In the genomic region with DNA sequence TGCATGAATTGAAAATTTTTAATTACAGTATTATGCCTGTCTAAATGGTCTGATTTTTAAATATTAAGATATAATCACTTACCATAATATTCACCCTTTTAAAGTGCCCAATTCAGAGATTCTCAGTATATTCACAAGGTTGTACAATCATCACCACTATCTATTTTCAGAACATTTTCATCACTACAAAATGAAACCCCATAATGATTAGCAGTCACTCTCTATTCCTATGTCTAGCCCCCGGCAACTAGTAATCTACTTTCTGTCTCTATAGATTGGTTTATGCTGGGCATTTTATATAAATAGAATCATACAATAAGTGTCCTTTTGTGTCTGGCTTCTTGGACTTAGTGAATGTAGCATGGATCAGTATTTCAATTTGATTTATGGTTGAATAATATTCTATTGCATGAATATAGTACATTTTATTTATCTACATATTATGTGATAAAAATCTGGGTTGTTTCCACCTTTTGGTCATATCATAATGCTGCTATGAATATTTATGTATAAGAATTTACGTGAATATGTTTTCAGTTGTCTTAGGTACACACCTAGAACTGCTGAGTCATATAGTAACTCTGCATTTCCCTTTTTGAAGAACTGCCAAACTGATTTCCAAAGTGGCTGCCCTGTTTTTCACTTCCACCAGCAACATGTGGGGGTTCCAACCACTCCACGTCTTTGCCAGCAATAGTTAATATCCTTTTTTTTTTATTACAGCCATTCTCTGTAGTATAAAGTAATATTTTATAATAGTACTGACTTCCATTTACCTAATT, we compare ENCODE assay signal across 16 cellular contexts.
DNase-seq lines count a peak whose midpoint lies in the region; ATAC-seq and TF ChIP-seq lines count a peak whose summit lies in the region.
"Had no signal": no experiment of that assay in that cellular context is flagged by ENCODE, and none has a peak within 500 bp of the region (broad histone marks: within the 10 kb centered on the region; RNA-seq: fewer than 3 reads in every experiment).

No MANE protein-coding gene starts in this region.

- no peaks in the 10 kb centered on the region for H3K4me1 ChIP-seq in suprapubic skin
- H3K4me1 ChIP-seq: gastrocnemius medialis, testis had no signal

- intact Hi-C loops in left colon (cut with DNase I, micrococcal nuclease), result no loop called here

- ATAC-seq in GM19463 (IDR thresholded peaks at IDR 0.05; ENCODE audit: unreplicated experiment), result peak; percentile 82
- ATAC-seq in HG02981 (IDR thresholded peaks at IDR 0.05; ENCODE audit: unreplicated experiment), result peak; percentile 59
- ATAC-seq in GM18520 (IDR thresholded peaks at IDR 0.05; ENCODE audit: unreplicated experiment), result no peak
- ATAC-seq in left colon, result no peak
- ATAC-seq: gastrocnemius medialis; HCT116; naive thymus-derived CD4-positive, alpha-beta T cell had no signal

- H3K9me3 ChIP-seq in suprapubic skin, result no peaks in the 10 kb centered on the region
- H3K9me3 ChIP-seq: gastrocnemius medialis, testis had no signal

- no peaks in the 10 kb centered on the region for H3K27me3 ChIP-seq in suprapubic skin
- H3K27me3 ChIP-seq: gastrocnemius medialis, testis had no signal

- no peaks in the 10 kb centered on the region for H3K36me3 ChIP-seq in suprapubic skin
- H3K36me3 ChIP-seq: gastrocnemius medialis had no signal

- H3K27ac ChIP-seq in suprapubic skin, result no peak overlapping the region
- H3K27ac ChIP-seq: gastrocnemius medialis, testis had no signal

- TF ChIP-seq CTCF in GM12865 (IDR thresholded peaks at IDR 0.05; ENCODE audit: insufficient read depth, low read depth, low read length, missing control alignments) (no peak), NB4 (IDR thresholded peaks at IDR 0.05; ENCODE audit: low read depth, low read length) (no peak), GM13977 (IDR thresholded peaks at IDR 0.05; ENCODE audit: extremely low read depth, insufficient read depth, missing control alignments) (no peak), suprapubic skin (IDR thresholded peaks at IDR 0.05) (no peak)

- TF ChIP-seq POLR2A in NB4 (IDR thresholded peaks at IDR 0.05; ENCODE audit: extremely low read depth, insufficient read length) (no peak), suprapubic skin (IDR thresholded peaks at IDR 0.05) (no peak)

- in situ Hi-C loops in GM13977 (cut with MboI; ENCODE audit: low pct_unique_long_range_greater_than_20kb, low sequenced_read_pairs, unreplicated experiment), result no loop called here

- no peak for TF ChIP-seq EP300 in suprapubic skin (IDR thresholded peaks at IDR 0.05)

- H3K4me3 ChIP-seq in GM12865 (ENCODE audit: low read depth, low read length) (no peak overlapping the region), NB4 (ENCODE audit: low read depth, low read length) (no peak overlapping the region), suprapubic skin (no peak overlapping the region)
- H3K4me3 ChIP-seq: gastrocnemius medialis, testis had no signal

- WGBS in suprapubic skin, result 62% methylated on average over 3 of the region's 3 CpGs

- peak; percentile 7 for DNase-seq in GM12865 (ENCODE audit: low read depth)
- peak; percentile 19 for DNase-seq in NB4 (ENCODE audit: low read depth)
- no peak for DNase-seq in left colon
- no peak for DNase-seq in GM13977 (ENCODE audit: low spot score)
- no peak for DNase-seq in suprapubic skin (ENCODE audit: low spot score in 2 of 2)
- DNase-seq: activated CD8-positive, alpha-beta memory T cell treated with anti-CD3 and anti-CD28 coated beads, Interleukin-2, amount 50 U/mL, for 4 hours; DMS153; gastrocnemius medialis; kidney; naive thymus-derived CD4-positive, alpha-beta T cell; NCI-H2107; testis had no signal

Comparison
In these comparisons a context has a peak if more than half of its experiments do, and no peak if none do; other contexts are left out.
1. DNase-seq: peak in GM12865 (single experiment) and NB4 (single experiment); none in left colon (0 of 2), GM13977 (single experiment) and suprapubic skin (0 of 2).
2. ATAC-seq: peak in GM19463 (single experiment) and HG02981 (single experiment); none in GM18520 (single experiment) and left colon (single experiment).